Comparison of ENCODE assay signal across 14 cellular contexts in genomic region chr3:187456268-187456667, GRCh38.
A peak's percentile ranks its signal among the peaks of the same experiment; 100 is the strongest.
DNase-seq lines count a peak whose midpoint lies in the region; ATAC-seq and TF ChIP-seq lines count a peak whose summit lies in the region.
"Had no signal": no experiment of that assay in that cellular context is flagged by ENCODE, and none has a peak within 500 bp of the region (broad histone marks: within the 10 kb centered on the region; RNA-seq: fewer than 3 reads in every experiment).

No MANE protein-coding gene starts in this region.

- H3K27me3 ChIP-seq in A673 (replicated peaks; ENCODE audit: insufficient read depth, low read depth, low read length, poor library complexity) (no peaks in the 10 kb centered on the region), gastrocnemius medialis (no peaks in the 10 kb centered on the region)
- H3K27me3 ChIP-seq: transverse colon had no signal

- H3K9me3 ChIP-seq in A673 (ENCODE audit: low read depth, low read length, poor library complexity, severe bottlenecking) (no peaks in the 10 kb centered on the region), gastrocnemius medialis (no peaks in the 10 kb centered on the region)
- H3K9me3 ChIP-seq: MG63, transverse colon had no signal

- CTCF ChIA-PET in A673 (lab: Charles Lee): no interaction called here

- DNase-seq in A673 (ENCODE audit: low spot score): peak; percentile 35
- DNase-seq in NCI-H524 treated with DMSO at 0.1 percent for 48 hours (lab: John Stamatoyannopoulos, UW): peak; percentile 67
- DNase-seq in fibroblast of mammary gland (ENCODE audit: low read depth): peak; percentile 65
- DNase-seq in nucleus accumbens (lab: John Stamatoyannopoulos, UW): peak in 39 of 56 donors; percentile 1 to 80 (median 18)
- no peak for DNase-seq in gastrocnemius medialis
- DNase-seq in H4 (ENCODE audit: low spot score): no peak
- no peak for DNase-seq in DMS53 (lab: John Stamatoyannopoulos, UW)
- DNase-seq in activated CD4-positive, CD25-positive, alpha-beta regulatory T cell treated with anti-CD3 and anti-CD28 coated beads, Interleukin-2, amount 50 U/mL, for 72 hours: no peak
- DNase-seq: activated CD4-positive, CD25-positive, alpha-beta regulatory T cell; activated T-cell treated with anti-CD3 and anti-CD28 coated beads, Interleukin-2, amount 50 U/mL, for 24 hours; MG63; NCI-H526; transverse colon had no signal

- in situ Hi-C loops in gastrocnemius medialis (cut with MboI; ENCODE audit: low sequenced_read_pairs in 4 of 4): no loop called here

- POLR2A ChIA-PET in A673 (lab: Charles Lee; ENCODE audit: low non-redundant PET): no interaction called here

- ATAC-seq in gastrocnemius medialis: no peak
- ATAC-seq: esophagus mucosa had no signal

- H3K36me3 ChIP-seq in A673 (ENCODE audit: insufficient read depth, low read length, poor library complexity, severe bottlenecking) (no peaks in the 10 kb centered on the region), gastrocnemius medialis (no peaks in the 10 kb centered on the region)
- H3K36me3 ChIP-seq: MG63, transverse colon had no signal

- TF ChIP-seq POLR2A in gastrocnemius medialis (IDR thresholded peaks at IDR 0.05): no peak

- no peak for TF ChIP-seq CTCF in A673 (conservative IDR thresholded peaks at IDR 0.05; ENCODE audit: low read depth, low read length)
- no peak for TF ChIP-seq CTCF in fibroblast of mammary gland (conservative IDR thresholded peaks at IDR 0.05; ENCODE audit: control insufficient read depth, insufficient read depth, low read depth, low read length)
- TF ChIP-seq CTCF in gastrocnemius medialis (IDR thresholded peaks at IDR 0.05 in 4 of 5, conservative IDR thresholded peaks at IDR 0.05 in 1 of 5): no peak

- intact Hi-C loops in A673 (cut with micrococcal nuclease; ENCODE audit: unreplicated experiment) (no loop called here), gastrocnemius medialis (cut with DNase I; ENCODE audit: low total_unique reads) (no loop called here)

- BruUV-seq in A673 (replicated peaks; lab: Mats Ljungman, UMichigan): no TSS peak

- H3K4me1 ChIP-seq in A673 (ENCODE audit: insufficient read depth, low read length, poor library complexity, severe bottlenecking): no peaks in the 10 kb centered on the region
- no peaks in the 10 kb centered on the region for H3K4me1 ChIP-seq in gastrocnemius medialis
- H3K4me1 ChIP-seq: transverse colon had no signal

- no peak overlapping the region for H3K4me3 ChIP-seq in A673 (ENCODE audit: low read depth, low read length, poor library complexity, severe bottlenecking)
- H3K4me3 ChIP-seq in fibroblast of mammary gland (ENCODE audit: control insufficient read depth, low read depth, low read length): no peak overlapping the region
- no peak overlapping the region for H3K4me3 ChIP-seq in gastrocnemius medialis
- H3K4me3 ChIP-seq: MG63, transverse colon had no signal

- H3K27ac ChIP-seq in A673 (ENCODE audit: low read depth, low read length, poor library complexity, severe bottlenecking) (no peak overlapping the region), gastrocnemius medialis (no peak overlapping the region)
- H3K27ac ChIP-seq: transverse colon had no signal

Comparison
In these comparisons a context has a peak if more than half of its experiments do, and no peak if none do; other contexts are left out.
1. DNase-seq: peak in A673 (single experiment), NCI-H524 treated with DMSO at 0.1 percent for 48 hours (single experiment), fibroblast of mammary gland (single experiment) and nucleus accumbens (39 of 56); none in gastrocnemius medialis (0 of 2), H4 (single experiment), DMS53 (single experiment) and activated CD4-positive, CD25-positive, alpha-beta regulatory T cell treated with anti-CD3 and anti-CD28 coated beads, Interleukin-2, amount 50 U/mL, for 72 hours (single experiment).